In the genomic region with DNA sequence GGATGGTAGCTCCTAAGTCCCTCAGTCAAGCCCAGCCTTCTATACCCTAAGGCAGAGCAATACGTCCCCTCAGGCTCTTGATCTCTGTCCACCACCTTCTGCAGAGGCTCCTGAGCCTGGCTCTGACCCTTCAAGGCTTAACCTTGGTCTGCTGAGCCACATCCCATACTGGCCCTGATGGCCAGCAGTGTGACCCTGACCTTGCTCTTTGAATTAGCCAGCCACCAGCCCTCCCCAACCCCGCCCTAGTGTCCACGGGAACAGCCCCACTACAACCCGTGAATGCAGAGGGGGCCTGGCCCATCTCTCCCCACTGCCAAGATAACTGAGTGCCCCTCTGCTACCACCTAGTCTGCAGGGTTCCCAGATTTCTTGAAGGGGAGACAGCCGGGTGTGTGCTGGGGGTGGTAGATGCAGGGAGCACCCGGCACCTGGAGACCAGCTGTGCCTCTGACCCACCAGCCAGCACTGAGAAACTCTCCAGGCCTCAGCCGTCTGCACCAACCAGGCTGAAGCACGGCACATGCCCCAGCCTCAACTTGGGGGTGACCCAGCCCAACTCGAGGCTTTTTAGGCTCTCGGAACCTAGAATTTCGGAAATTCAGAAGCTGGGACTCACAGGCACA, we compare ENCODE assay signal across 25 cellular contexts.
"Had no signal": no experiment of that assay in that cellular context is flagged by ENCODE, and none has a peak within 500 bp of the region (broad histone marks: within the 10 kb centered on the region; RNA-seq: fewer than 3 reads in every experiment).

No MANE protein-coding gene starts in this region.

- H3K27me3 ChIP-seq: body of pancreas, gastrocnemius medialis, heart right ventricle, right atrium auricular region, upper lobe of right lung had no signal

- H3K27me3 Mint-ChIP-seq: activated CD8-positive, alpha-beta T cell treated with anti-CD3 and anti-CD28 coated beads for 36 hours; activated naive CD8-positive, alpha-beta T cell; progenitor cell of endocrine pancreas; stimulated activated naive CD8-positive, alpha-beta T cell treated with anti-CD3 and anti-CD28 coated beads, Interleukin-15, amount 100 ng/mL, for 72 hours had no signal

- H3K9me3 ChIP-seq: body of pancreas, gastrocnemius medialis, heart right ventricle, right atrium auricular region, upper lobe of right lung had no signal

- H3K4me3 Mint-ChIP-seq: activated CD8-positive, alpha-beta T cell treated with anti-CD3 and anti-CD28 coated beads for 36 hours; activated naive CD8-positive, alpha-beta T cell; activated T-cell treated with anti-CD3 and anti-CD28 coated beads, Interleukin-2, amount 50 U/mL, for 72 hours; nephron progenitor cell; stimulated activated naive CD8-positive, alpha-beta T cell treated with anti-CD3 and anti-CD28 coated beads, Interleukin-15, amount 100 ng/mL, for 72 hours had no signal

- H3K27ac Mint-ChIP-seq: activated CD8-positive, alpha-beta T cell treated with anti-CD3 and anti-CD28 coated beads for 36 hours; activated naive CD8-positive, alpha-beta T cell; activated T-cell treated with anti-CD3 and anti-CD28 coated beads, Interleukin-2, amount 50 U/mL, for 72 hours; nephron progenitor cell; progenitor cell of endocrine pancreas; stimulated activated naive CD8-positive, alpha-beta T cell treated with anti-CD3 and anti-CD28 coated beads, Interleukin-15, amount 100 ng/mL, for 72 hours had no signal

- ATAC-seq: activated CD8-positive, alpha-beta T cell treated with anti-CD3 and anti-CD28 coated beads for 36 hours; activated T-cell treated with anti-CD3 and anti-CD28 coated beads, Interleukin-2, amount 50 U/mL, for 72 hours; body of pancreas; gastrocnemius medialis; heart right ventricle; left colon; stimulated activated naive CD8-positive, alpha-beta T cell treated with anti-CD3 and anti-CD28 coated beads, Interleukin-15, amount 100 ng/mL, for 72 hours; upper lobe of right lung had no signal

- H3K9me3 Mint-ChIP-seq: activated CD8-positive, alpha-beta T cell treated with anti-CD3 and anti-CD28 coated beads for 36 hours; activated T-cell treated with anti-CD3 and anti-CD28 coated beads, Interleukin-2, amount 50 U/mL, for 72 hours; nephron progenitor cell; stimulated activated naive CD8-positive, alpha-beta T cell treated with anti-CD3 and anti-CD28 coated beads, Interleukin-15, amount 100 ng/mL, for 72 hours had no signal

- DNase-seq: activated CD4-positive, alpha-beta T cell treated with anti-CD3 and anti-CD28 coated beads for 48 hours; activated CD8-positive, alpha-beta memory T cell treated with anti-CD3 and anti-CD28 coated beads, Interleukin-2, amount 50 U/mL, for 48 hours; activated CD8-positive, alpha-beta T cell treated with anti-CD3 and anti-CD28 coated beads for 36 hours; activated gamma-delta T cell treated with Interleukin-2 at 50 U/mL for 16 hours; activated T-cell treated with anti-CD3 and anti-CD28 coated beads, Interleukin-2, amount 50 U/mL, for 72 hours; amygdala; body of pancreas; cerebellar nuclear complex; dermis blood vessel endothelial cell; erythroblast; gastrocnemius medialis; heart right ventricle; left colon; nephron progenitor cell; occipital lobe; small intestine; stimulated activated CD4-positive, alpha-beta T cell treated with anti-CD3 and anti-CD28 coated beads, Interleukin-4, amount 100 ng/mL, for 4 hours; stimulated activated CD8-positive, alpha-beta memory T cell treated with anti-CD3 and anti-CD28 coated beads, Interleukin-4, amount 100 ng/mL, for 48 hours; stimulated activated naive CD8-positive, alpha-beta T cell treated with anti-CD3 and anti-CD28 coated beads, Interleukin-15, amount 100 ng/mL, for 72 hours; T1000; upper lobe of right lung had no signal

- H3K36me3 ChIP-seq: gastrocnemius medialis, heart right ventricle, right atrium auricular region had no signal

- H3K36me3 Mint-ChIP-seq: activated naive CD8-positive, alpha-beta T cell had no signal

- H3K4me3 ChIP-seq: body of pancreas, gastrocnemius medialis, heart right ventricle, right atrium auricular region, upper lobe of right lung had no signal

- FAIRE-seq: small intestine had no signal

- H3K27ac ChIP-seq: body of pancreas, gastrocnemius medialis, heart right ventricle, right atrium auricular region, upper lobe of right lung, VCaP had no signal
